ENCODE assay signal across 8 cellular contexts in genomic region chr22:30605449-30606110, GRCh38. TPM values are rescaled to one million over a fixed set of nuclear protein-coding genes. Genes with fewer than 3 reads are reported as not detected.
DNase-seq lines count a peak whose midpoint lies in the region; ATAC-seq, FAIRE-seq and TF ChIP-seq lines count a peak whose summit lies in the region.

No MANE protein-coding gene starts in this region.

- H3K36me3 ChIP-seq in body of pancreas (replicated peaks in 1 of 2; ENCODE audit: insufficient read depth in 1 of 2, low read depth in 2 of 2), result no peaks in the 10 kb centered on the region
- no peaks in the 10 kb centered on the region for H3K36me3 ChIP-seq in kidney (ENCODE audit: control insufficient read depth in 1 of 2, insufficient read depth in 2 of 2, low read length in 2 of 2)

- POLR2A ChIA-PET in T-cell (lab: Charles Lee), result no interaction called here

- H3K4me3 Mint-ChIP-seq in T-cell, result peak overlapping the region; percentile 13 to 92 (median 47)

- no peak for TF ChIP-seq POLR2A in body of pancreas (IDR thresholded peaks at IDR 0.05)

- CTCF ChIA-PET in T-cell (lab: Charles Lee), result no interaction called here

- peak overlapping the region in 1 of 2 donors; percentile 37 for H3K9ac ChIP-seq in kidney (ENCODE audit: low read length in 2 of 2)

- H3K27me3 ChIP-seq in body of pancreas, result no peaks in the 10 kb centered on the region

- H3K9me3 Mint-ChIP-seq in T-cell, result no peaks in the 10 kb centered on the region

- H3K9me3 ChIP-seq in body of pancreas, result no peaks in the 10 kb centered on the region
- H3K9me3 ChIP-seq in kidney (ENCODE audit: control insufficient read depth in 1 of 2, low read length in 2 of 2), result no peaks in the 10 kb centered on the region

- TF ChIP-seq CTCF in LNCaP clone FGC (IDR thresholded peaks at IDR 0.05; ENCODE audit: control insufficient read depth, extremely low read depth, insufficient read depth) (peak; percentile 54), body of pancreas (IDR thresholded peaks at IDR 0.05) (peak; percentile 62 to 76 (median 69)), kidney (IDR thresholded peaks at IDR 0.05; ENCODE audit: borderline replicate concordance, extremely low read depth, insufficient read depth) (peak; percentile 55)

- peak overlapping the region in 3 of 4 donors; percentile 75 to 86 (median 85) for H3K27ac ChIP-seq in body of pancreas
- no peak overlapping the region for H3K27ac ChIP-seq in kidney (ENCODE audit: low read depth in 2 of 2, low read length in 2 of 2)

- FAIRE-seq in kidney (lab: Jason Lieb, UNC), result no peak

- H3K36me3 Mint-ChIP-seq in T-cell, result no peaks in the 10 kb centered on the region

- H3K27me3 Mint-ChIP-seq in T-cell, result peaks cover 0 to 9% of the 10 kb centered on the region in 2 donors

- intact Hi-C loops in body of pancreas (cut with DNase I), result no loop called here
- intact Hi-C loops in kidney (cut with DNase I), result no loop called here

- H3K27ac Mint-ChIP-seq in T-cell, result peak overlapping the region in 1 of 2 donors; percentile 25

- ATAC-seq in T-cell (replicated peaks in 1 of 4) (peak; percentile 33 to 49 (median 47)), body of pancreas (peak; percentile 60), GM18867 (IDR thresholded peaks at IDR 0.05; ENCODE audit: unreplicated experiment) (no peak), GM18520 (IDR thresholded peaks at IDR 0.05; ENCODE audit: unreplicated experiment) (no peak)

- WGBS in body of pancreas, 2 donors, result 6 to 14% methylated on average over 6 to 9 of the region's 9 CpGs

- DNase-seq in Daoy (ENCODE audit: low read depth) (peak; percentile 35), LNCaP clone FGC (ENCODE audit: low read depth) (no peak), T-cell (peak in 25 of 34 experiments; percentile 4 to 43 (median 29)), body of pancreas (peak; percentile 61 to 72 (median 68)), kidney (no peak)
- peak; percentile 46 for DNase-seq in stimulated activated CD4-positive, alpha-beta T cell treated with anti-CD3 and anti-CD28 coated beads, Interleukin-1b, Interleukin-23, amount 100 ng/mL, for 48 hours

- peaks cover 25% of the 10 kb centered on the region for H3K4me1 ChIP-seq in body of pancreas
- H3K4me1 ChIP-seq in kidney (ENCODE audit: control insufficient read depth in 1 of 2, insufficient read depth in 1 of 2, low read depth in 1 of 2, low read length in 2 of 2), result peaks cover 11 to 23% of the 10 kb centered on the region in 2 donors

- no peak overlapping the region for H3K4me3 ChIP-seq in LNCaP clone FGC (ENCODE audit: low read depth, low read length)
- no peak overlapping the region for H3K4me3 ChIP-seq in body of pancreas
- H3K4me3 ChIP-seq in kidney (ENCODE audit: low read length in 2 of 2), result peak overlapping the region; percentile 74 to 94

- peaks cover 20 to 29% (median 27%) of the 10 kb centered on the region in 3 donors for H3K4me1 Mint-ChIP-seq in T-cell

RNA-seq across cellular contexts. Expression of gene TCN2, which starts 1.4 kb away (rescaled TPM):
- total RNA-seq in Daoy (2014; rRNA removed; shearing (Covaris generic)), result 0.12 and 2.0 TPM in 2 replicates
- total RNA-seq in T-cell, result under 1 TPM; 0.26 to 0.65 (median 0.57) TPM
- 10 to 100 TPM; 14.8 to 16.3 TPM for total RNA-seq in body of pancreas
- total RNA-seq in kidney, result 71.3 TPM
- polyA plus RNA-seq in kidney (ENCODE audit: insufficient read depth, low read depth, low replicate concordance), result 174 TPM

RNA-seq across cellular contexts. Expression of gene PES1, which starts 13.9 kb away (rescaled TPM):
- total RNA-seq in Daoy (2014; rRNA removed; shearing (Covaris generic)), result 162 and 172 TPM in 2 replicates
- total RNA-seq in T-cell, result 10 to 100 TPM; 36.0 to 66.2 (median 63.1) TPM
- 10 to 100 TPM; 45.5 to 50.1 TPM for total RNA-seq in body of pancreas
- 68.4 TPM for total RNA-seq in kidney
- 57.0 TPM for polyA plus RNA-seq in kidney (ENCODE audit: insufficient read depth, low read depth, low replicate concordance)

RNA-seq across cellular contexts. Expression of gene SLC35E4, which starts 30.0 kb away (rescaled TPM):
- total RNA-seq in Daoy (2014; rRNA removed; shearing (Covaris generic)), result 8.2 and 11.4 TPM in 2 replicates
- total RNA-seq in T-cell (1 to 10 TPM; 2.9 to 4.8 (median 3.5) TPM), body of pancreas (1 to 10 TPM in 1 of 2 donors, under 1 TPM in 1; 0.99 to 3.4 TPM), kidney (3.2 TPM)
- polyA plus RNA-seq in kidney (ENCODE audit: insufficient read depth, low read depth, low replicate concordance), result 1.8 TPM

RNA-seq across cellular contexts. Expression of gene GAL3ST1, which starts 31.1 kb away (rescaled TPM):
- total RNA-seq in Daoy (2014; rRNA removed; shearing (Covaris generic)), result 0.12 and 0.29 TPM in 2 replicates
- 1 to 10 TPM in 3 of 5 donors, not detected in 2; 1.1 to 1.5 (median 1.5) TPM for total RNA-seq in T-cell
- 10 to 100 TPM in 1 of 2 donors, 1 to 10 TPM in 1; 3.4 to 13.8 TPM for total RNA-seq in body of pancreas
- total RNA-seq in kidney, result 16.1 TPM
- polyA plus RNA-seq in kidney (ENCODE audit: insufficient read depth, low read depth, low replicate concordance), result 34.3 TPM

RNA-seq across cellular contexts. Expression of gene SEC14L6, which starts 59.0 kb away (rescaled TPM):
- total RNA-seq in Daoy (2014; rRNA removed; shearing (Covaris generic)), result 0.03 and 0.06 TPM in 2 replicates
- total RNA-seq in T-cell (under 1 TPM in 1 of 5 donors, not detected in 4; 0.13 TPM), body of pancreas (1 to 10 TPM in 1 of 2 donors, under 1 TPM in 1; 0.99 to 2.1 TPM), kidney (13.9 TPM)
- 16.5 TPM for polyA plus RNA-seq in kidney (ENCODE audit: insufficient read depth, low read depth, low replicate concordance)

Comparison
In these comparisons a context has a peak if more than half of its experiments do, and no peak if none do; other contexts are left out.
1. DNase-seq: peak in Daoy (single experiment), T-cell (25 of 34), body of pancreas (4 of 4) and stimulated activated CD4-positive, alpha-beta T cell treated with anti-CD3 and anti-CD28 coated beads, Interleukin-1b, Interleukin-23, amount 100 ng/mL, for 48 hours (single experiment); none in LNCaP clone FGC (single experiment) and kidney (single experiment).
2. H3K4me3 ChIP-seq: peak in kidney (2 of 2); none in LNCaP clone FGC (single experiment) and body of pancreas (0 of 2).
3. ATAC-seq: peak in T-cell (4 of 4) and body of pancreas (single experiment); none in GM18867 (single experiment) and GM18520 (single experiment).
4. H3K27ac ChIP-seq: peak in body of pancreas (3 of 4); none in kidney (0 of 2).
5. Peak in every context shown above with its lines, with median percentiles within 50 percentile points of each other: CTCF ChIP-seq.